8 cellular contexts compared by ENCODE assay signal in the genomic region with DNA sequence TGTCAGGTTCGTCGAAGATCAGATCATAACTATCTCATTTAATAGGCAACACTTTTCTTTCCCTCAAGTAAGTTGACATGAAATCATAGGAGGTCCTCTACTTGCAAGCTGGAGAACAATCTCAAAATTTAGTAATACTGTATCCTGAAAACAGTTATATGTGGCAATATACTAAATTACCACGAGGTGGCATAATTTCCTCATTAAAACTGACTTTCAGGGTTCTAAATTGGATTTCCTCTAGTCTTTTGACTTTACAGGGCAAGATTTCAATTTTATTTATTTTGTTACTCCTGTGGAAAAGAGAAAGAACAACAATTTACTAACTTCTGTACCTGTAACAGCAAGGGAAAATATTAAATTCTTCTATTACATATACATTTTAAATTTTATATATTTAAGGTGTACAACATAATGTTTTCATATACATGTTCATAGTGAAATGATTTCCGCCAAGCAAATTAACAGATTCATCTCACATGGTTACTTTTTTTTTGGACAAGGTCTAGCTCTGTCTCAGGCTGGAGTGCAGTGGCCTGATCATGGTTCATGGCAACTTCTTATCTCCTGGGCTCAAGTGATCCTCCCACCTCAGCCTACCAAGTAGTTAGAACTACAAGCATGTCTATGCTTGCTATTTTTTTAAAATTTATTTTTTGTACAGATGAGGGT. TPM values are rescaled to one million over a fixed set of nuclear protein-coding genes. Genes with fewer than 3 reads are reported as not detected.
A peak's percentile ranks its signal among the peaks of the same experiment; 100 is the strongest.
DNase-seq lines count a peak whose midpoint lies in the region; ATAC-seq, FAIRE-seq and TF ChIP-seq lines count a peak whose summit lies in the region.

No MANE protein-coding gene starts in this region.

- H2AFZ ChIP-seq in MM.1S (ENCODE audit: low read length) (no peak overlapping the region), HepG2 (ENCODE audit: low read length) (no peak overlapping the region)

- peak; percentile 57 for TF ChIP-seq CTCF in MM.1S (IDR thresholded peaks at IDR 0.05; ENCODE audit: low read length)
- peak; percentile 60 for TF ChIP-seq CTCF in HepG2 (CRISPR knock-in tag; IDR thresholded peaks at IDR 0.05)

- 24% methylated on average over 4 of the region's 4 CpGs for WGBS in HepG2 (ENCODE audit: low lambda C conversion rate)

- no peak overlapping the region for H3K27ac Mint-ChIP-seq in activated CD4-positive, alpha-beta T cell treated with anti-CD3 and anti-CD28 coated beads, Interleukin-2, amount 10 ng/mL, durations not matched to agents 24 days and 14 days
- H3K27ac Mint-ChIP-seq in activated CD4-positive, alpha-beta T cell treated with anti-CD3 and anti-CD28 coated beads for 36 hours = no peak overlapping the region
- H3K27ac Mint-ChIP-seq in CD8-positive, alpha-beta memory T cell = no peak overlapping the region

- no peak overlapping the region for H3K4me3 Mint-ChIP-seq in activated CD4-positive, alpha-beta T cell treated with anti-CD3 and anti-CD28 coated beads, Interleukin-2, amount 10 ng/mL, durations not matched to agents 24 days and 14 days
- H3K4me3 Mint-ChIP-seq in activated CD4-positive, alpha-beta T cell treated with anti-CD3 and anti-CD28 coated beads for 36 hours = no peak overlapping the region
- no peak overlapping the region for H3K4me3 Mint-ChIP-seq in CD8-positive, alpha-beta memory T cell

- H3K9me2 ChIP-seq in MM.1S (replicated peaks; ENCODE audit: insufficient read depth, low read length) = no peaks in the 10 kb centered on the region

- H3K79me2 ChIP-seq in MM.1S (ENCODE audit: low read length) (no peaks in the 10 kb centered on the region), HepG2 (ENCODE audit: insufficient read depth, low read length) (no peaks in the 10 kb centered on the region)

- TF ChIP-seq POLR2A in HepG2 (IDR thresholded peaks at IDR 0.05; ENCODE audit: insufficient read depth in 1 of 2, low read depth in 2 of 2, low read length in 2 of 2) = no peak

- peaks cover 3% of the 10 kb centered on the region for H3K27me3 Mint-ChIP-seq in activated CD4-positive, alpha-beta T cell treated with anti-CD3 and anti-CD28 coated beads, Interleukin-2, amount 10 ng/mL, durations not matched to agents 24 days and 14 days
- H3K27me3 Mint-ChIP-seq in activated CD4-positive, alpha-beta T cell treated with anti-CD3 and anti-CD28 coated beads for 36 hours = peaks cover 6% of the 10 kb centered on the region
- H3K27me3 Mint-ChIP-seq in CD8-positive, alpha-beta memory T cell = peaks cover 0 to 1% of the 10 kb centered on the region in 2 donors

- in situ Hi-C loops in HepG2 (cut with HindIII; ENCODE audit: extremely low pct_ligation_motif_present, low pct_unique_long_range_greater_than_20kb) = loop anchor here (25.0 kb wide), 1 partner anchor 607 kb away; no protein-coding TSS in a partner anchor

- CTCF ChIA-PET in activated CD4-positive, alpha-beta T cell treated with anti-CD3 and anti-CD28 coated beads for 36 hours (lab: Charles Lee) = no interaction called here
- CTCF ChIA-PET in HepG2 (lab: Yijun Ruan, JAX; ENCODE audit: low intra/inter-chr PET ratio, low total read pairs) = no interaction called here
- CTCF ChIA-PET in CD8-positive, alpha-beta memory T cell (lab: Charles Lee) = no interaction called here

- no TSS peak for BruUV-seq in HepG2 (replicated peaks; lab: Mats Ljungman, UMichigan)

- peaks cover 3% of the 10 kb centered on the region for H3K9me3 Mint-ChIP-seq in activated CD4-positive, alpha-beta T cell treated with anti-CD3 and anti-CD28 coated beads, Interleukin-2, amount 10 ng/mL, durations not matched to agents 24 days and 14 days
- H3K9me3 Mint-ChIP-seq in activated CD4-positive, alpha-beta T cell treated with anti-CD3 and anti-CD28 coated beads for 36 hours (ENCODE audit: low read depth) = peaks cover 3% of the 10 kb centered on the region
- peaks cover 0 to 18% (median 8%) of the 10 kb centered on the region in 5 donors for H3K9me3 Mint-ChIP-seq in CD8-positive, alpha-beta memory T cell

- TF ChIP-seq EP300 in HepG2 (IDR thresholded peaks at IDR 0.05; ENCODE audit: low read depth in 2 of 2, low read length in 2 of 2) = no peak
- no peak for TF ChIP-seq EP300 in HepG2 (CRISPR knock-in tag; IDR thresholded peaks at IDR 0.05; ENCODE audit: borderline replicate concordance)

- H4K20me1 ChIP-seq in MM.1S (ENCODE audit: insufficient read depth, low read length) (no peaks in the 10 kb centered on the region), HepG2 (ENCODE audit: insufficient read depth, low read length) (no peaks in the 10 kb centered on the region)

- FAIRE-seq in HepG2 (lab: Jason Lieb, UNC) = no peak

- H3F3A ChIP-seq in MM.1S (ENCODE audit: insufficient read depth, low read length) = no peaks in the 10 kb centered on the region

- H3K4me1 ChIP-seq in MM.1S (ENCODE audit: low read length) = no peaks in the 10 kb centered on the region
- no peaks in the 10 kb centered on the region for H3K4me1 ChIP-seq in HepG2 (ENCODE audit: insufficient read depth, low read length)
- no peaks in the 10 kb centered on the region for H3K4me1 ChIP-seq in CD8-positive, alpha-beta memory T cell (ENCODE audit: insufficient read depth, low read length)

- POLR2A ChIA-PET in activated CD4-positive, alpha-beta T cell treated with anti-CD3 and anti-CD28 coated beads for 36 hours (lab: Charles Lee) = no interaction called here
- POLR2A ChIA-PET in HepG2 (lab: Yijun Ruan, JAX) = no interaction called here
- POLR2A ChIA-PET in CD8-positive, alpha-beta memory T cell (lab: Charles Lee) = no interaction called here

- H3K4me2 ChIP-seq in MM.1S (ENCODE audit: low read depth, low read length) = no peak overlapping the region
- no peak overlapping the region for H3K4me2 ChIP-seq in HepG2 (ENCODE audit: low read depth, low read length)

- H3K9me3 ChIP-seq in MM.1S (replicated peaks; ENCODE audit: insufficient read depth, low read length) (no peaks in the 10 kb centered on the region), HepG2 (ENCODE audit: low read length) (no peaks in the 10 kb centered on the region)
- no peaks in the 10 kb centered on the region for H3K9me3 ChIP-seq in CD8-positive, alpha-beta memory T cell (ENCODE audit: low read length)

- peak; percentile 37 for DNase-seq in activated CD4-positive, alpha-beta T cell treated with anti-CD3 and anti-CD28 coated beads, Interleukin-2, amount 10 ng/mL, durations not matched to agents 24 days and 14 days
- no peak for DNase-seq in activated CD4-positive, alpha-beta T cell treated with anti-CD3 and anti-CD28 coated beads for 36 hours
- DNase-seq in MM.1S (peak; percentile 45), amniotic epithelial cell (ENCODE audit: low read depth) (peak; percentile 21), HepG2 (ENCODE audit: low spot score) (peak; percentile 21), mesenteric fat pad (ENCODE audit: low spot score) (no peak)
- no peak for DNase-seq in activated CD4-positive, alpha-beta T cell treated with anti-CD3 and anti-CD28 coated beads for 48 hours
- DNase-seq in CD8-positive, alpha-beta memory T cell = no peak

- no peak overlapping the region for H3K9ac ChIP-seq in MM.1S (ENCODE audit: low read length)
- H3K9ac ChIP-seq in HepG2 (ENCODE audit: insufficient read depth, low read depth, low read length) = no peak overlapping the region

- H3K27ac ChIP-seq in MM.1S (ENCODE audit: low read length) (no peak overlapping the region), HepG2 (ENCODE audit: extremely low read length, insufficient read depth, low read length) (no peak overlapping the region)
- no peak overlapping the region for H3K27ac ChIP-seq in CD8-positive, alpha-beta memory T cell (ENCODE audit: low read depth, low read length)

- peaks cover 2% of the 10 kb centered on the region for H3K4me1 Mint-ChIP-seq in activated CD4-positive, alpha-beta T cell treated with anti-CD3 and anti-CD28 coated beads, Interleukin-2, amount 10 ng/mL, durations not matched to agents 24 days and 14 days
- no peaks in the 10 kb centered on the region for H3K4me1 Mint-ChIP-seq in activated CD4-positive, alpha-beta T cell treated with anti-CD3 and anti-CD28 coated beads for 36 hours
- H3K4me1 Mint-ChIP-seq in CD8-positive, alpha-beta memory T cell = no peaks in the 10 kb centered on the region

- no peaks in the 10 kb centered on the region for H3K36me3 ChIP-seq in MM.1S (replicated peaks; ENCODE audit: insufficient read depth, low read length)
- H3K36me3 ChIP-seq in HepG2 (replicated peaks in 1 of 2; ENCODE audit: control insufficient read depth in 1 of 2, insufficient read depth in 2 of 2, low read length in 2 of 2) = no peaks in the 10 kb centered on the region
- no peaks in the 10 kb centered on the region for H3K36me3 ChIP-seq in CD8-positive, alpha-beta memory T cell (ENCODE audit: insufficient read depth, low read length)

- no peaks in the 10 kb centered on the region for H3K36me3 Mint-ChIP-seq in activated CD4-positive, alpha-beta T cell treated with anti-CD3 and anti-CD28 coated beads, Interleukin-2, amount 10 ng/mL, durations not matched to agents 24 days and 14 days (ENCODE audit: low read depth)
- H3K36me3 Mint-ChIP-seq in activated CD4-positive, alpha-beta T cell treated with anti-CD3 and anti-CD28 coated beads for 36 hours (ENCODE audit: low read depth) = no peaks in the 10 kb centered on the region
- H3K36me3 Mint-ChIP-seq in CD8-positive, alpha-beta memory T cell = no peaks in the 10 kb centered on the region

- intact Hi-C loops in activated CD4-positive, alpha-beta T cell treated with anti-CD3 and anti-CD28 coated beads, Interleukin-2, amount 10 ng/mL, durations not matched to agents 24 days and 14 days (cut with micrococcal nuclease) = loop anchor here (5.0 kb wide), 2 partner anchors 617 to 732 kb away; no protein-coding TSS in a partner anchor
- intact Hi-C loops in activated CD4-positive, alpha-beta T cell treated with anti-CD3 and anti-CD28 coated beads for 36 hours (cut with DNase I, micrococcal nuclease) = loop anchor here (1.0 to 5.0 kb wide), 4 partner anchors 502 to 733 kb away; no protein-coding TSS in a partner anchor
- intact Hi-C loops in HepG2 (cut with micrococcal nuclease; ENCODE audit: unreplicated experiment) = no loop called here

- peak; percentile 50; the same call in 1 of the 2 replicates for TF ChIP-seq RAD21 in HepG2 (CRISPR knock-in tag; IDR thresholded peaks at IDR 0.05)

- no peaks in the 10 kb centered on the region for H3K27me3 ChIP-seq in MM.1S (replicated peaks; ENCODE audit: insufficient read depth, low read length)
- no peaks in the 10 kb centered on the region for H3K27me3 ChIP-seq in HepG2 (ENCODE audit: control insufficient read depth in 1 of 2, insufficient read depth in 2 of 2, low read length in 2 of 2)
- no peaks in the 10 kb centered on the region for H3K27me3 ChIP-seq in CD8-positive, alpha-beta memory T cell (ENCODE audit: insufficient read depth, low read length, poor library complexity, severe bottlenecking)

- H3K4me3 ChIP-seq in MM.1S (ENCODE audit: low read length) (no peak overlapping the region), HepG2 (replicated peaks in 1 of 3; ENCODE audit: insufficient read depth in 1 of 3, low read depth in 2 of 3, low read length in 3 of 3) (no peak overlapping the region)
- H3K4me3 ChIP-seq in CD8-positive, alpha-beta memory T cell (ENCODE audit: low read length) = no peak overlapping the region

- ATAC-seq in activated CD4-positive, alpha-beta T cell treated with anti-CD3 and anti-CD28 coated beads for 36 hours = no peak
- no peak for ATAC-seq in HepG2

RNA-seq across cellular contexts. Expression of a gene that starts 53.4 kb away (rescaled TPM):
- total RNA-seq in activated CD4-positive, alpha-beta T cell treated with anti-CD3 and anti-CD28 coated beads, Interleukin-2, amount 10 ng/mL, durations not matched to agents 24 days and 14 days = 1.2 TPM in 2 replicates
- under 1 TPM; 0.62 to 0.88 TPM for total RNA-seq in activated CD4-positive, alpha-beta T cell treated with anti-CD3 and anti-CD28 coated beads for 36 hours
- total RNA-seq in HepG2 (2016; rRNA removed; fragmentation: Illumina TruSeq; extraction: Trizol) (0.07 TPM in 1 of 2 replicates, not detected in the other), mesenteric fat pad (0.39 TPM)
- not detected in 2 replicates for total RNA-seq in HepG2 (2016; cell fraction: cytosol; rRNA removed; fragmentation: Illumina TruSeq; extraction: Trizol; ENCODE audit: low read depth)
- total RNA-seq in HepG2 (2016; cell fraction: insoluble cytoplasmic fraction; rRNA removed; fragmentation: Illumina TruSeq; extraction: Trizol) = not detected in 2 replicates
- total RNA-seq in HepG2 (2016; cell fraction: membrane; rRNA removed; fragmentation: Illumina TruSeq; extraction: Trizol) = not detected in 2 replicates
- not detected in 2 replicates for total RNA-seq in HepG2 (2016; cell fraction: nucleus; rRNA removed; fragmentation: Illumina TruSeq; extraction: Trizol)
- polyA plus RNA-seq in HepG2 (2011; rRNA removed) = not detected in 2 replicates
- polyA plus RNA-seq in HepG2 (2011; cell fraction: cytosol; rRNA removed) = 0.05 TPM in 1 of 2 replicates, not detected in the other
- polyA plus RNA-seq in HepG2 (2011; cell fraction: nucleus; rRNA removed) = 0.07 TPM in 1 of 2 replicates, not detected in the other
- 0.11 and 0.31 TPM in 2 replicates for polyA plus RNA-seq in HepG2 (2012)
- polyA plus RNA-seq in HepG2 (2016; cell fraction: cytosol; fragmentation: Illumina TruSeq; extraction: Trizol; ENCODE audit: low read depth) = 0.07 TPM in 1 of 2 replicates, not detected in the other
- polyA plus RNA-seq in HepG2 (2016; cell fraction: insoluble cytoplasmic fraction; fragmentation: Illumina TruSeq; extraction: Trizol; ENCODE audit: low read depth) = not detected in 2 replicates
- not detected in 2 replicates for polyA plus RNA-seq in HepG2 (2016; cell fraction: membrane; fragmentation: Illumina TruSeq; extraction: Trizol; ENCODE audit: low read depth)
- polyA plus RNA-seq in HepG2 (2016; cell fraction: nucleus; fragmentation: Illumina TruSeq; extraction: Trizol; ENCODE audit: insufficient read depth, low read depth) = not detected in 2 replicates
- not detected in 2 replicates for polyA minus RNA-seq in HepG2 (2011; rRNA and poly(A)+ RNA removed; ENCODE audit: low replicate concordance)
- polyA minus RNA-seq in HepG2 (2011; cell fraction: cytosol; rRNA and poly(A)+ RNA removed) = not detected in 2 replicates
- 0.25 TPM in 1 of 2 replicates, not detected in the other for polyA minus RNA-seq in HepG2 (2011; cell fraction: nucleus; rRNA and poly(A)+ RNA removed)
- under 1 TPM; 0.09 to 0.13 TPM for total RNA-seq in CD8-positive, alpha-beta memory T cell
- polyA plus RNA-seq in CD8-positive, alpha-beta memory T cell = not detected

Comparison
In these comparisons a context has a peak if more than half of its experiments do, and no peak if none do; other contexts are left out.
1. DNase-seq: peak in activated CD4-positive, alpha-beta T cell treated with anti-CD3 and anti-CD28 coated beads, Interleukin-2, amount 10 ng/mL, durations not matched to agents 24 days and 14 days (single experiment), MM.1S (single experiment), amniotic epithelial cell (single experiment) and HepG2 (single experiment); none in activated CD4-positive, alpha-beta T cell treated with anti-CD3 and anti-CD28 coated beads for 36 hours (single experiment), activated CD4-positive, alpha-beta T cell treated with anti-CD3 and anti-CD28 coated beads for 48 hours (single experiment), mesenteric fat pad (single experiment) and CD8-positive, alpha-beta memory T cell (0 of 5).